22 cellular contexts compared by ENCODE assay signal in the genomic region with DNA sequence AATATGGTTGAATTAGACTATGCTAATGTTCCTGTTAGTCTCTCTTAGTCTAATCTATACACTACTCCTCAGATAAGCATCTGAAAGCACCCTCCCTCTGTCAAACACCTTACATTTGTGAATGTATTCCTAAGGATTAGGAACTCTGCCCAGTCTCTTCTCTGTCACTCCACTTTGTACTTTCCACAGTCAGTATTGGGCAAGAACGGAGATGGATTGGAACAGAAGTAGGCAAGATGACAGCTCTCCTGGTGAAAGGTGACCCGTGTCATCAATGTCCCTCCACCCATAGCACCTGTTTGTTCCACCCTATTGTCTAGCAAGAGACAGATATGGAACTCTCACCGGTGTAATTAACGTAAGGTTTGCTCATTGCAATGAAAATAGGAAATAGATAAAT.
DNase-seq lines count a peak whose midpoint lies in the region; ATAC-seq, FAIRE-seq and TF ChIP-seq lines count a peak whose summit lies in the region.
"Had no signal": no experiment of that assay in that cellular context is flagged by ENCODE, and none has a peak within 500 bp of the region (broad histone marks: within the 10 kb centered on the region; RNA-seq: fewer than 3 reads in every experiment).

No MANE protein-coding gene starts in this region.

- H3K27ac Mint-ChIP-seq in WTC11, result no peak overlapping the region; the same call in 1 of the 2 replicates
- H3K27ac Mint-ChIP-seq: CD4-positive, alpha-beta memory T cell had no signal

- no peak for DNase-seq in right lobe of liver
- DNase-seq in HepG2 (ENCODE audit: low spot score), result no peak
- no peak for DNase-seq in WTC11 (ENCODE audit: low spot score)
- DNase-seq in left lobe of liver (ENCODE audit: low spot score), result no peak
- no peak for DNase-seq in NCI-H187 treated with DMSO at 0.1 percent for 48 hours (lab: John Stamatoyannopoulos, UW)
- no peak for DNase-seq in mucosa of gallbladder (ENCODE audit: low spot score)
- DNase-seq: 8988T; ACHN; AML-193; C1 segment of cervical spinal cord; CD4-positive, alpha-beta memory T cell; COR-L47; DMS153; DND-41; GM23248; H7; HCEC 1CT had no signal

- CTCF ChIA-PET in HepG2 (lab: Yijun Ruan, JAX; ENCODE audit: low intra/inter-chr PET ratio, low total read pairs), result no interaction called here
- CTCF ChIA-PET in WTC11 (lab: Charles Lee), result no interaction called here

- H3K4me1 Mint-ChIP-seq in WTC11, result peaks cover 20% of the 10 kb centered on the region
- H3K4me1 Mint-ChIP-seq: CD4-positive, alpha-beta memory T cell had no signal

- H3K79me2 ChIP-seq in HepG2 (ENCODE audit: insufficient read depth, low read length), result no peaks in the 10 kb centered on the region

- H4K20me1 ChIP-seq in HepG2 (ENCODE audit: insufficient read depth, low read length), result no peaks in the 10 kb centered on the region

- TF ChIP-seq EP300 in HepG2 (IDR thresholded peaks at IDR 0.05; ENCODE audit: low read depth in 2 of 2, low read length in 2 of 2), result no peak
- TF ChIP-seq EP300 in HepG2 (CRISPR knock-in tag; IDR thresholded peaks at IDR 0.05; ENCODE audit: borderline replicate concordance), result no peak

- TF ChIP-seq POLR2A in right lobe of liver (IDR thresholded peaks at IDR 0.05), result no peak
- TF ChIP-seq POLR2A in HepG2 (IDR thresholded peaks at IDR 0.05; ENCODE audit: insufficient read depth in 1 of 2, low read depth in 2 of 2, low read length in 2 of 2), result no peak

- no TSS peak for BruUV-seq in HepG2 (replicated peaks; lab: Mats Ljungman, UMichigan)

- H3K4me2 ChIP-seq in HepG2 (ENCODE audit: low read depth, low read length), result no peak overlapping the region
- H3K4me2 ChIP-seq: A549 had no signal

- peaks cover 10% of the 10 kb centered on the region for H3K36me3 Mint-ChIP-seq in WTC11
- H3K36me3 Mint-ChIP-seq: CD4-positive, alpha-beta memory T cell had no signal

- H3K27me3 ChIP-seq in right lobe of liver (no peaks in the 10 kb centered on the region), HepG2 (ENCODE audit: control insufficient read depth in 1 of 2, insufficient read depth in 2 of 2, low read length in 2 of 2) (no peaks in the 10 kb centered on the region)

- no peak for FAIRE-seq in HepG2 (lab: Jason Lieb, UNC)
- FAIRE-seq: A549, G401.6, GM12892, H1 had no signal

- H3K4me1 ChIP-seq in right lobe of liver, result peaks cover 0 to 3% (median 0%) of the 10 kb centered on the region in 4 donors
- no peaks in the 10 kb centered on the region for H3K4me1 ChIP-seq in HepG2 (ENCODE audit: insufficient read depth, low read length)
- H3K4me1 ChIP-seq: A549 had no signal

- peak; percentile 29 to 80 (median 42) for ATAC-seq in right lobe of liver
- ATAC-seq in HepG2, result no peak
- peak; percentile 48 for ATAC-seq in WTC11
- ATAC-seq in left lobe of liver, result peak; percentile 72
- ATAC-seq in GM19455 (IDR thresholded peaks at IDR 0.05; ENCODE audit: unreplicated experiment), result no peak
- ATAC-seq: A549 had no signal

- H3K4me3 ChIP-seq in right lobe of liver, result no peak overlapping the region
- no peak overlapping the region for H3K4me3 ChIP-seq in HepG2 (replicated peaks in 1 of 3; ENCODE audit: insufficient read depth in 1 of 3, low read depth in 2 of 3, low read length in 3 of 3)
- H3K4me3 ChIP-seq: A549, GM23248 had no signal

- H3K9ac ChIP-seq in HepG2 (ENCODE audit: insufficient read depth, low read depth, low read length), result no peak overlapping the region
- H3K9ac ChIP-seq: GM23248 had no signal

- H3K4me3 Mint-ChIP-seq in WTC11, result no peak overlapping the region
- H3K4me3 Mint-ChIP-seq: CD4-positive, alpha-beta memory T cell had no signal

- H3K36me3 ChIP-seq in right lobe of liver (no peaks in the 10 kb centered on the region), HepG2 (replicated peaks in 1 of 2; ENCODE audit: control insufficient read depth in 1 of 2, insufficient read depth in 2 of 2, low read length in 2 of 2) (no peaks in the 10 kb centered on the region)

- TF ChIP-seq RAD21 in HepG2 (CRISPR knock-in tag; IDR thresholded peaks at IDR 0.05), result no peak

- POLR2A ChIA-PET in HepG2 (lab: Yijun Ruan, JAX), result no interaction called here
- POLR2A ChIA-PET in WTC11 (lab: Charles Lee), result interaction anchor here (0.7 kb wide), 1 partner anchor 9 kb away, joined by 3 read pairs; no protein-coding TSS in a partner anchor

- in situ Hi-C loops in HepG2 (cut with HindIII; ENCODE audit: extremely low pct_ligation_motif_present, low pct_unique_long_range_greater_than_20kb), result no loop called here

- intact Hi-C loops in right lobe of liver (cut with DNase I), result no loop called here
- intact Hi-C loops in HepG2 (cut with micrococcal nuclease; ENCODE audit: unreplicated experiment), result no loop called here

- H2AFZ ChIP-seq in HepG2 (ENCODE audit: low read length), result no peak overlapping the region
- H2AFZ ChIP-seq: GM23248 had no signal

- H3K9me3 ChIP-seq in right lobe of liver, result no peaks in the 10 kb centered on the region
- H3K9me3 ChIP-seq in HepG2 (ENCODE audit: low read length), result no peaks in the 10 kb centered on the region
- H3K9me3 ChIP-seq: A549 had no signal

- WGBS in right lobe of liver (ENCODE audit: insufficient coverage, low coverage, low lambda C conversion rate, missing lambda C conversion rate), result 58% methylated on average over 4 of the region's 4 CpGs
- 3% methylated on average over 4 of the region's 4 CpGs for WGBS in HepG2 (ENCODE audit: low lambda C conversion rate)

- H3K27ac ChIP-seq in right lobe of liver (no peak overlapping the region), HepG2 (ENCODE audit: extremely low read length, insufficient read depth, low read length) (no peak overlapping the region)
- H3K27ac ChIP-seq: A549, GM23248 had no signal

- TF ChIP-seq CTCF in right lobe of liver (IDR thresholded peaks at IDR 0.05) (no peak), HepG2 (CRISPR knock-in tag; IDR thresholded peaks at IDR 0.05) (no peak), WTC11 (IDR thresholded peaks at IDR 0.05) (no peak)

- H3K27me3 Mint-ChIP-seq in WTC11 (ENCODE audit: low read depth), result no peaks in the 10 kb centered on the region
- H3K27me3 Mint-ChIP-seq: CD4-positive, alpha-beta memory T cell had no signal

- peaks cover 17% of the 10 kb centered on the region for H3K9me3 Mint-ChIP-seq in WTC11

TF ChIP-seq in HepG2, 621 proteins besides CTCF, POLR2A, EP300 and RAD21 (continues in another document):
- TF ChIP-seq, protein P1, sequence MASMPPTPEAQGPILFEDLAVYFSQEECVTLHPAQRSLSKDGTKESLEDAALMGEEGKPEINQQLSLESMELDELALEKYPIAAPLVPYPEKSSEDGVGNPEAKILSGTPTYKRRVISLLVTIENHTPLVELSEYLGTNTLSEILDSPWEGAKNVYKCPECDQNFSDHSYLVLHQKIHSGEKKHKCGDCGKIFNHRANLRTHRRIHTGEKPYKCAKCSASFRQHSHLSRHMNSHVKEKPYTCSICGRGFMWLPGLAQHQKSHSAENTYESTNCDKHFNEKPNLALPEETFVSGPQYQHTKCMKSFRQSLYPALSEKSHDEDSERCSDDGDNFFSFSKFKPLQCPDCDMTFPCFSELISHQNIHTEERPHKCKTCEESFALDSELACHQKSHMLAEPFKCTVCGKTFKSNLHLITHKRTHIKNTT (CRISPR knock-in tag; IDR thresholded peaks at IDR 0.05), result no peak
- TF ChIP-seq, protein P2, sequence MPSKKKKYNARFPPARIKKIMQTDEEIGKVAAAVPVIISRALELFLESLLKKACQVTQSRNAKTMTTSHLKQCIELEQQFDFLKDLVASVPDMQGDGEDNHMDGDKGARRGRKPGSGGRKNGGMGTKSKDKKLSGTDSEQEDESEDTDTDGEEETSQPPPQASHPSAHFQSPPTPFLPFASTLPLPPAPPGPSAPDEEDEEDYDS (CRISPR knock-in tag; IDR thresholded peaks at IDR 0.05), result no peak
- TF ChIP-seq NKX3-1 (CRISPR knock-in tag; IDR thresholded peaks at IDR 0.05) (no peak), ZNF781 (CRISPR knock-in tag; IDR thresholded peaks at IDR 0.05; ENCODE audit: borderline replicate concordance, not compliant biosample characterization) (no peak)

TF ChIP-seq in WTC11, 78 proteins besides CTCF, POLR2A, EP300 and RAD21 (continues in another document):
- TF ChIP-seq, protein P3, sequence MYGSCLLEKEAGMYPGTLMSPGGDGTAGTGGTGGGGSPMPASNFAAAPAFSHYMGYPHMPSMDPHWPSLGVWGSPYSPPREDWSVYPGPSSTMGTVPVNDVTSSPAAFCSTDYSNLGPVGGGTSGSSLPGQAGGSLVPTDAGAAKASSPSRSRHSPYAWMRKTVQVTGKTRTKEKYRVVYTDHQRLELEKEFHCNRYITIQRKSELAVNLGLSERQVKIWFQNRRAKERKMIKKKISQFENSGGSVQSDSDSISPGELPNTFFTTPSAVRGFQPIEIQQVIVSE (CRISPR knock-in tag; IDR thresholded peaks at IDR 0.05; ENCODE audit: borderline replicate concordance), result no peak
- TF ChIP-seq ZNF219 (CRISPR knock-in tag; IDR thresholded peaks at IDR 0.05; ENCODE audit: borderline replicate concordance), result no peak
- TF ChIP-seq, protein P4, sequence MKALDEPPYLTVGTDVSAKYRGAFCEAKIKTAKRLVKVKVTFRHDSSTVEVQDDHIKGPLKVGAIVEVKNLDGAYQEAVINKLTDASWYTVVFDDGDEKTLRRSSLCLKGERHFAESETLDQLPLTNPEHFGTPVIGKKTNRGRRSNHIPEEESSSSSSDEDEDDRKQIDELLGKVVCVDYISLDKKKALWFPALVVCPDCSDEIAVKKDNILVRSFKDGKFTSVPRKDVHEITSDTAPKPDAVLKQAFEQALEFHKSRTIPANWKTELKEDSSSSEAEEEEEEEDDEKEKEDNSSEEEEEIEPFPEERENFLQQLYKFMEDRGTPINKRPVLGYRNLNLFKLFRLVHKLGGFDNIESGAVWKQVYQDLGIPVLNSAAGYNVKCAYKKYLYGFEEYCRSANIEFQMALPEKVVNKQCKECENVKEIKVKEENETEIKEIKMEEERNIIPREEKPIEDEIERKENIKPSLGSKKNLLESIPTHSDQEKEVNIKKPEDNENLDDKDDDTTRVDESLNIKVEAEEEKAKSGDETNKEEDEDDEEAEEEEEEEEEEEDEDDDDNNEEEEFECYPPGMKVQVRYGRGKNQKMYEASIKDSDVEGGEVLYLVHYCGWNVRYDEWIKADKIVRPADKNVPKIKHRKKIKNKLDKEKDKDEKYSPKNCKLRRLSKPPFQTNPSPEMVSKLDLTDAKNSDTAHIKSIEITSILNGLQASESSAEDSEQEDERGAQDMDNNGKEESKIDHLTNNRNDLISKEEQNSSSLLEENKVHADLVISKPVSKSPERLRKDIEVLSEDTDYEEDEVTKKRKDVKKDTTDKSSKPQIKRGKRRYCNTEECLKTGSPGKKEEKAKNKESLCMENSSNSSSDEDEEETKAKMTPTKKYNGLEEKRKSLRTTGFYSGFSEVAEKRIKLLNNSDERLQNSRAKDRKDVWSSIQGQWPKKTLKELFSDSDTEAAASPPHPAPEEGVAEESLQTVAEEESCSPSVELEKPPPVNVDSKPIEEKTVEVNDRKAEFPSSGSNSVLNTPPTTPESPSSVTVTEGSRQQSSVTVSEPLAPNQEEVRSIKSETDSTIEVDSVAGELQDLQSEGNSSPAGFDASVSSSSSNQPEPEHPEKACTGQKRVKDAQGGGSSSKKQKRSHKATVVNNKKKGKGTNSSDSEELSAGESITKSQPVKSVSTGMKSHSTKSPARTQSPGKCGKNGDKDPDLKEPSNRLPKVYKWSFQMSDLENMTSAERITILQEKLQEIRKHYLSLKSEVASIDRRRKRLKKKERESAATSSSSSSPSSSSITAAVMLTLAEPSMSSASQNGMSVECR (CRISPR knock-in tag; IDR thresholded peaks at IDR 0.05; ENCODE audit: borderline replicate concordance), result no peak

Comparison
In these comparisons a context has a peak if more than half of its experiments do, and no peak if none do; other contexts are left out.
1. ATAC-seq: peak in right lobe of liver (4 of 4), WTC11 (single experiment) and left lobe of liver (single experiment); none in HepG2 (single experiment) and GM19455 (single experiment).